In the genomic region with DNA sequence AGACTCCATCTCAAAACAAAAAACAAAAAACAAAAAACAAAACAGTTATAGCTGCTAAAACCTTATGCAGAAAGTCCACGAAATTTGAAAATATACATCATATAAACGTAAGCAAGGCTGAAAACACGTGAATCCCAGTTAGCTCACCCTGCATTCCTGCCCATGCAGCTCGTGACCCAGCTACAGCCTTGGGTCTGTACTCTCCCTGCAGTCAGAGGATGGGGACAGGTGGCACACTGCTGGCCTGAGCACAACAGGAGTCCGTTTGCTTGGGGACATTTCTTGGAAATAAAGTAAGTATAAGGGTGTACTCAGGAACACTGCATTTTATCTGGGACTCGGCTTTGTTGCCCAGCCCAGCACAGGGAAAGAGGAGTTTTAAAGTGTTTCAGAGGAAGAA, we compare ENCODE assay signal across 12 cellular contexts. TPM values are rescaled to one million over a fixed set of nuclear protein-coding genes. Genes with fewer than 3 reads are reported as not detected.
DNase-seq lines count a peak whose midpoint lies in the region; ATAC-seq, FAIRE-seq and TF ChIP-seq lines count a peak whose summit lies in the region.
"Had no signal": no experiment of that assay in that cellular context is flagged by ENCODE, and none has a peak within 500 bp of the region (broad histone marks: within the 10 kb centered on the region; RNA-seq: fewer than 3 reads in every experiment).

No MANE protein-coding gene starts in this region.

- peak overlapping the region in 6 of 10 donors; percentile 6 to 65 (median 30) for H3K4me3 Mint-ChIP-seq in naive thymus-derived CD8-positive, alpha-beta T cell
- H3K4me3 Mint-ChIP-seq in endothelial cell (ENCODE audit: unreplicated experiment): no peak overlapping the region

- H3K36me3 Mint-ChIP-seq in naive thymus-derived CD8-positive, alpha-beta T cell: peaks cover 0 to 50% (median 0%) of the 10 kb centered on the region in 3 donors
- no peaks in the 10 kb centered on the region for H3K36me3 Mint-ChIP-seq in endothelial cell (ENCODE audit: low read depth, unreplicated experiment)

- no peaks in the 10 kb centered on the region for H3K9me3 Mint-ChIP-seq in naive thymus-derived CD8-positive, alpha-beta T cell
- H3K9me3 Mint-ChIP-seq in endothelial cell (ENCODE audit: unreplicated experiment): no peaks in the 10 kb centered on the region

- H3K27ac ChIP-seq in A549 (peak overlapping the region; percentile 58), breast epithelium (peak overlapping the region; percentile 21 to 95)
- H3K27ac ChIP-seq: C4-2B, cardiac muscle cell, psoas muscle had no signal

- TF ChIP-seq POLR2A in A549 (IDR thresholded peaks at IDR 0.05; ENCODE audit: low read length) (no peak), breast epithelium (IDR thresholded peaks at IDR 0.05) (no peak), GM12891 (IDR thresholded peaks at IDR 0.05; ENCODE audit: low read depth, low read length) (no peak)

- CTCF ChIA-PET in A549 (lab: Yijun Ruan, JAX): interaction anchor here (1.0 to 1.5 kb wide), 3 partner anchors 48 to 210 kb away, joined by 3 to 4 read pairs (median 3); no protein-coding TSS in a partner anchor

- H3K4me1 Mint-ChIP-seq in naive thymus-derived CD8-positive, alpha-beta T cell: peaks cover 62 to 95% (median 94%) of the 10 kb centered on the region in 4 donors
- H3K4me1 Mint-ChIP-seq in endothelial cell (ENCODE audit: unreplicated experiment): peaks cover 40% of the 10 kb centered on the region

- POLR2A ChIA-PET in A549 (lab: Yijun Ruan, JAX): no interaction called here
- POLR2A ChIA-PET in naive thymus-derived CD8-positive, alpha-beta T cell (lab: Charles Lee): interaction anchor here (0.6 to 2.2 kb wide), 8 partner anchors 7 to 210 kb away, joined by 3 to 13 read pairs (median 4); no protein-coding TSS in a partner anchor

- FAIRE-seq in A549 (lab: Jason Lieb, UNC) (no peak), GM12891 (lab: Jason Lieb, UNC) (no peak)

- TF ChIP-seq CTCF in A549 (IDR thresholded peaks at IDR 0.05): no peak
- no peak for TF ChIP-seq CTCF in breast epithelium (IDR thresholded peaks at IDR 0.05)
- TF ChIP-seq CTCF in endothelial cell (IDR thresholded peaks at IDR 0.05; ENCODE audit: unreplicated experiment): no peak

- peak overlapping the region; percentile 72 for H3K4me2 ChIP-seq in A549

- no peak for TF ChIP-seq EP300 in A549 (IDR thresholded peaks at IDR 0.05)

- H3K27me3 ChIP-seq in breast epithelium (no peaks in the 10 kb centered on the region), H7 (ENCODE audit: control insufficient read depth, insufficient read depth, low read length) (no peaks in the 10 kb centered on the region)
- H3K27me3 ChIP-seq: cardiac muscle cell had no signal

- peak overlapping the region; percentile 20 to 93 (median 82) for H3K27ac Mint-ChIP-seq in naive thymus-derived CD8-positive, alpha-beta T cell
- H3K27ac Mint-ChIP-seq in endothelial cell (ENCODE audit: unreplicated experiment): no peak overlapping the region

- peak in 1 of 2 experiments; percentile 12; a peak in 1 of 6 replicates for ATAC-seq in A549
- no peak for ATAC-seq in naive thymus-derived CD8-positive, alpha-beta T cell

- no peak overlapping the region for H3K4me3 ChIP-seq in A549
- no peak overlapping the region for H3K4me3 ChIP-seq in breast epithelium
- H3K4me3 ChIP-seq in H7 (ENCODE audit: insufficient read depth, low read depth, low read length): no peak overlapping the region
- H3K4me3 ChIP-seq: cardiac muscle cell, psoas muscle had no signal

- no peak for TF ChIP-seq RAD21 in A549 (conservative IDR thresholded peaks at IDR 0.05 in 1 of 2, IDR thresholded peaks at IDR 0.05 in 1 of 2)

- no peaks in the 10 kb centered on the region for H3K36me3 ChIP-seq in breast epithelium
- peaks cover 3% of the 10 kb centered on the region for H3K36me3 ChIP-seq in H7 (replicated peaks; ENCODE audit: control insufficient read depth, insufficient read depth, low read length)
- H3K36me3 ChIP-seq: cardiac muscle cell had no signal

- intact Hi-C loops in breast epithelium (cut with DNase I; ENCODE audit: low total_unique reads): no loop called here

- H3K4me1 ChIP-seq in A549: peaks cover 80% of the 10 kb centered on the region
- peaks cover 41 to 44% of the 10 kb centered on the region in 2 donors for H3K4me1 ChIP-seq in breast epithelium

- H3K27me3 Mint-ChIP-seq in naive thymus-derived CD8-positive, alpha-beta T cell: no peaks in the 10 kb centered on the region
- no peaks in the 10 kb centered on the region for H3K27me3 Mint-ChIP-seq in endothelial cell (ENCODE audit: unreplicated experiment)

- DNase-seq in A549 (ENCODE audit: low read depth in 1 of 2, low spot score in 1 of 2) (no peak), ELR (ENCODE audit: low read depth) (peak; percentile 50), breast epithelium (ENCODE audit: low spot score in 2 of 2) (no peak), GM12891 (ENCODE audit: insufficient read length, low spot score) (no peak), GM03348 (ENCODE audit: low spot score) (no peak), endothelial cell (ENCODE audit: low spot score) (no peak), H7 (no peak)
- no peak for DNase-seq in naive thymus-derived CD8-positive, alpha-beta T cell
- DNase-seq: Kasumi-1, psoas muscle had no signal

- WGBS in A549 (ENCODE audit: missing lambda C conversion rate): 47% methylated on average over 6 of the region's 6 CpGs

- H3K9me3 ChIP-seq in A549 (no peaks in the 10 kb centered on the region), breast epithelium (no peaks in the 10 kb centered on the region)
- H3K9me3 ChIP-seq: psoas muscle had no signal

TF ChIP-seq in A549, 52 proteins besides CTCF, POLR2A, EP300 and RAD21 (continues in another document):
- TF ChIP-seq BHLHE40 (IDR thresholded peaks at IDR 0.05; ENCODE audit: low read depth, low read length): no peak
- TF ChIP-seq, protein P1, sequence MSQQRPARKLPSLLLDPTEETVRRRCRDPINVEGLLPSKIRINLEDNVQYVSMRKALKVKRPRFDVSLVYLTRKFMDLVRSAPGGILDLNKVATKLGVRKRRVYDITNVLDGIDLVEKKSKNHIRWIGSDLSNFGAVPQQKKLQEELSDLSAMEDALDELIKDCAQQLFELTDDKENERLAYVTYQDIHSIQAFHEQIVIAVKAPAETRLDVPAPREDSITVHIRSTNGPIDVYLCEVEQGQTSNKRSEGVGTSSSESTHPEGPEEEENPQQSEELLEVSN (IDR thresholded peaks at IDR 0.05; ENCODE audit: borderline replicate concordance, low read depth): no peak
- TF ChIP-seq CHD4 (IDR thresholded peaks at IDR 0.05; ENCODE audit: borderline replicate concordance): no peak
- no peak for TF ChIP-seq RNF2 (IDR thresholded peaks at IDR 0.05; ENCODE audit: borderline replicate concordance, low read depth)
- no peak for TF ChIP-seq MAZ (IDR thresholded peaks at IDR 0.05; ENCODE audit: borderline replicate concordance, low read depth, low read length)
- TF ChIP-seq, protein P2, sequence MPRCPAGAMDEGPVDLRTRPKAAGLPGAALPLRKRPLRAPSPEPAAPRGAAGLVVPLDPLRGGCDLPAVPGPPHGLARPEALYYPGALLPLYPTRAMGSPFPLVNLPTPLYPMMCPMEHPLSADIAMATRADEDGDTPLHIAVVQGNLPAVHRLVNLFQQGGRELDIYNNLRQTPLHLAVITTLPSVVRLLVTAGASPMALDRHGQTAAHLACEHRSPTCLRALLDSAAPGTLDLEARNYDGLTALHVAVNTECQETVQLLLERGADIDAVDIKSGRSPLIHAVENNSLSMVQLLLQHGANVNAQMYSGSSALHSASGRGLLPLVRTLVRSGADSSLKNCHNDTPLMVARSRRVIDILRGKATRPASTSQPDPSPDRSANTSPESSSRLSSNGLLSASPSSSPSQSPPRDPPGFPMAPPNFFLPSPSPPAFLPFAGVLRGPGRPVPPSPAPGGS (IDR thresholded peaks at IDR 0.05): no peak
- TF ChIP-seq POLR2AphosphoS2 (conservative IDR thresholded peaks at IDR 0.05; ENCODE audit: low read length): no peak

TF ChIP-seq in GM12891, 5 proteins besides CTCF, POLR2A, EP300 and RAD21:
- no peak for TF ChIP-seq SPI1 (IDR thresholded peaks at IDR 0.05; ENCODE audit: low read depth, low read length)
- no peak for TF ChIP-seq PAX5 (IDR thresholded peaks at IDR 0.05; ENCODE audit: insufficient read depth, low read length, severe bottlenecking)
- no peak for TF ChIP-seq TAF1 (IDR thresholded peaks at IDR 0.05; ENCODE audit: low read depth, low read length)
- TF ChIP-seq POU2F2 (IDR thresholded peaks at IDR 0.05; ENCODE audit: low read depth, low read length): no peak
- TF ChIP-seq POLR2AphosphoS5 (IDR thresholded peaks at IDR 0.05; ENCODE audit: low read depth, low read length): no peak

RNA-seq across cellular contexts. Expression of gene CAPZB, which starts 44.3 kb away (rescaled TPM):
- polyA plus RNA-seq in A549 (2011; rRNA removed) (129 and 133 TPM in 2 replicates), A549 (2017; fragmentation: RNase III; extraction: RNeasy Plus Mini Kit Qiagen cat#74134 plus additional on column Dnase treatment) (281 to 306 TPM (median 296 TPM) in 3 replicates)
- 133 and 152 TPM in 2 replicates for polyA plus RNA-seq in A549 (2012; cell fraction: cytosol; rRNA removed)
- polyA plus RNA-seq in A549 (2012; cell fraction: nucleus; rRNA removed): 68.8 and 88.9 TPM in 2 replicates
- 76.6 and 87.0 TPM in 2 replicates for polyA minus RNA-seq in A549 (2011; rRNA and poly(A)+ RNA removed)
- total RNA-seq in breast epithelium (100 to 1,000 TPM; 112 to 114 (median 113) TPM), endothelial cell (ENCODE audit: unreplicated experiment) (414 TPM)
- 100 to 1,000 TPM; 268 to 289 TPM for total RNA-seq in naive thymus-derived CD8-positive, alpha-beta T cell
- polyA plus RNA-seq in naive thymus-derived CD8-positive, alpha-beta T cell: 100 to 1,000 TPM; 475 to 592 (median 562) TPM
- polyA plus RNA-seq in GM12891 (2012; ENCODE audit: low read depth, missing spikeins): 305 TPM
- total RNA-seq in H7 (2014; rRNA removed; shearing (Covaris generic)): 201 and 214 TPM in 2 replicates
